In genomic region chr6:154301-155092, GRCh38 we compare ENCODE assay signal across 1 cellular context.
TF ChIP-seq lines count a peak whose summit lies in the region.

No MANE protein-coding gene starts in this region.

TF ChIP-seq in GM12878, 131 proteins besides CTCF, POLR2A, EP300 and RAD21 (continued from another document):
- TF ChIP-seq, protein P1, sequence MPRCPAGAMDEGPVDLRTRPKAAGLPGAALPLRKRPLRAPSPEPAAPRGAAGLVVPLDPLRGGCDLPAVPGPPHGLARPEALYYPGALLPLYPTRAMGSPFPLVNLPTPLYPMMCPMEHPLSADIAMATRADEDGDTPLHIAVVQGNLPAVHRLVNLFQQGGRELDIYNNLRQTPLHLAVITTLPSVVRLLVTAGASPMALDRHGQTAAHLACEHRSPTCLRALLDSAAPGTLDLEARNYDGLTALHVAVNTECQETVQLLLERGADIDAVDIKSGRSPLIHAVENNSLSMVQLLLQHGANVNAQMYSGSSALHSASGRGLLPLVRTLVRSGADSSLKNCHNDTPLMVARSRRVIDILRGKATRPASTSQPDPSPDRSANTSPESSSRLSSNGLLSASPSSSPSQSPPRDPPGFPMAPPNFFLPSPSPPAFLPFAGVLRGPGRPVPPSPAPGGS (IDR thresholded peaks at IDR 0.05; ENCODE audit: borderline replicate concordance, insufficient read depth, low read depth, low read length, poor library complexity, severe bottlenecking) = peak; percentile 57
- TF ChIP-seq, protein P2, sequence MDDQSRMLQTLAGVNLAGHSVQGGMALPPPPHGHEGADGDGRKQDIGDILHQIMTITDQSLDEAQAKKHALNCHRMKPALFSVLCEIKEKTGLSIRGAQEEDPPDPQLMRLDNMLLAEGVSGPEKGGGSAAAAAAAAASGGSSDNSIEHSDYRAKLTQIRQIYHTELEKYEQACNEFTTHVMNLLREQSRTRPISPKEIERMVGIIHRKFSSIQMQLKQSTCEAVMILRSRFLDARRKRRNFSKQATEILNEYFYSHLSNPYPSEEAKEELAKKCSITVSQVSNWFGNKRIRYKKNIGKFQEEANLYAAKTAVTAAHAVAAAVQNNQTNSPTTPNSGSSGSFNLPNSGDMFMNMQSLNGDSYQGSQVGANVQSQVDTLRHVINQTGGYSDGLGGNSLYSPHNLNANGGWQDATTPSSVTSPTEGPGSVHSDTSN (IDR thresholded peaks at IDR 0.05; ENCODE audit: insufficient replicate concordance, low read depth, low read length) = peak; percentile 21
- TF ChIP-seq ASH2L (IDR thresholded peaks at IDR 0.05; ENCODE audit: borderline replicate concordance, low read depth) (peak; percentile 33; the same call in 1 of the 2 replicates), TCF3 (IDR thresholded peaks at IDR 0.05; ENCODE audit: borderline replicate concordance, insufficient read depth, low read depth, low read length) (peak; percentile 43; the same call in 1 of the 2 replicates), EED (IDR thresholded peaks at IDR 0.05; ENCODE audit: low read depth) (peak; percentile 57; the same call in 1 of the 2 replicates), JUNB (IDR thresholded peaks at IDR 0.05) (peak; percentile 81), CBFB (IDR thresholded peaks at IDR 0.05; ENCODE audit: low read depth) (peak; percentile 63; the same call in 1 of the 2 replicates), CREM (IDR thresholded peaks at IDR 0.05; ENCODE audit: low read depth) (peak; percentile 33; the same call in 1 of the 2 replicates), MEF2A (IDR thresholded peaks at IDR 0.05; ENCODE audit: insufficient read depth, low read depth, low read length) (0 out of 2 replicates have a peak, but pooled peaks have one; percentile 14), FOXM1 (IDR thresholded peaks at IDR 0.05; ENCODE audit: low read depth, low read length) (peak; percentile 58; the same call in 1 of the 2 replicates), ETV6 (conservative IDR thresholded peaks at IDR 0.05 in 1 of 2, IDR thresholded peaks at IDR 0.05 in 1 of 2; ENCODE audit: borderline replicate concordance in 1 of 2, low read depth in 1 of 2) (peak in 1 of 2 experiments; percentile 35; a peak in 1 of 4 replicates), IRF4 (IDR thresholded peaks at IDR 0.05; ENCODE audit: low read depth, low read length) (0 out of 2 replicates have a peak, but pooled peaks have one; percentile 58), RUNX3 (IDR thresholded peaks at IDR 0.05; ENCODE audit: low read length) (peak; percentile 82)
- TF ChIP-seq, protein P3, sequence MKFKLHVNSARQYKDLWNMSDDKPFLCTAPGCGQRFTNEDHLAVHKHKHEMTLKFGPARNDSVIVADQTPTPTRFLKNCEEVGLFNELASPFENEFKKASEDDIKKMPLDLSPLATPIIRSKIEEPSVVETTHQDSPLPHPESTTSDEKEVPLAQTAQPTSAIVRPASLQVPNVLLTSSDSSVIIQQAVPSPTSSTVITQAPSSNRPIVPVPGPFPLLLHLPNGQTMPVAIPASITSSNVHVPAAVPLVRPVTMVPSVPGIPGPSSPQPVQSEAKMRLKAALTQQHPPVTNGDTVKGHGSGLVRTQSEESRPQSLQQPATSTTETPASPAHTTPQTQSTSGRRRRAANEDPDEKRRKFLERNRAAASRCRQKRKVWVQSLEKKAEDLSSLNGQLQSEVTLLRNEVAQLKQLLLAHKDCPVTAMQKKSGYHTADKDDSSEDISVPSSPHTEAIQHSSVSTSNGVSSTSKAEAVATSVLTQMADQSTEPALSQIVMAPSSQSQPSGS (IDR thresholded peaks at IDR 0.05; ENCODE audit: low read length) = peak; percentile 84
TF ChIP-seq in GM12878: peak in this region for 18; not testable (repeated sequence) for 113.
